8 cellular contexts compared by ENCODE assay signal in genomic region chr17:28854457-28855382, GRCh38. TPM values are rescaled to one million over a fixed set of nuclear protein-coding genes. Genes with fewer than 3 reads are reported as not detected.
DNase-seq lines count a peak whose midpoint lies in the region; ATAC-seq, FAIRE-seq and TF ChIP-seq lines count a peak whose summit lies in the region.

Gene ERAL1, plus strand, starts transcription at chr17:28855016. Its CDS starts 19 bp downstream, at chr17:28855035.

- H3K4me1 ChIP-seq in A549 (peaks cover 11% of the 10 kb centered on the region; the same call in 2 of the 3 replicates), smooth muscle cell (ENCODE audit: low read depth) (peaks cover 6% of the 10 kb centered on the region)

- H3K4me3 ChIP-seq in A549 (peak within 1 kb of the TSS; percentile 63), bronchial epithelial cell (ENCODE audit: low read depth, low read length) (peak within 1 kb of the TSS; percentile 65), smooth muscle cell (peak within 1 kb of the TSS; percentile 81)

- H3K27me3 Mint-ChIP-seq in WTC11 (ENCODE audit: low read depth) = no peaks in the 10 kb centered on the region

- H3K9me3 Mint-ChIP-seq in WTC11 = no peaks in the 10 kb centered on the region

- peaks cover 13% of the 10 kb centered on the region for H3K36me3 ChIP-seq in bronchial epithelial cell (ENCODE audit: control insufficient read depth, insufficient read depth, low read length)
- H3K36me3 ChIP-seq in smooth muscle cell (ENCODE audit: low read depth) = no peaks in the 10 kb centered on the region

- TF ChIP-seq CTCF in A549 (IDR thresholded peaks at IDR 0.05) = no peak
- no peak for TF ChIP-seq CTCF in WTC11 (IDR thresholded peaks at IDR 0.05)
- TF ChIP-seq CTCF in bronchial epithelial cell (IDR thresholded peaks at IDR 0.05; ENCODE audit: insufficient read depth, low read length, severe bottlenecking) = peak; percentile 13
- TF ChIP-seq CTCF in smooth muscle cell (IDR thresholded peaks at IDR 0.05; ENCODE audit: borderline replicate concordance, insufficient read depth, poor library complexity, severe bottlenecking) = no peak

- DNase-seq in A549 (ENCODE audit: low read depth in 1 of 2, low spot score in 1 of 2) = peak; percentile 90 to 98
- peak; percentile 84 for DNase-seq in NCI-H2227 (lab: John Stamatoyannopoulos, UW; ENCODE audit: unreplicated experiment)
- peak; percentile 87 for DNase-seq in WTC11 (ENCODE audit: low spot score)
- DNase-seq in bronchial epithelial cell (ENCODE audit: low read depth) = peak; percentile 84
- DNase-seq in iPS-NIHi11 (ENCODE audit: low spot score) = peak; percentile 94
- peak; percentile 41 for DNase-seq in smooth muscle cell (lab: John Stamatoyannopoulos, UW; ENCODE audit: unreplicated experiment)

- no peaks in the 10 kb centered on the region for H3F3A ChIP-seq in smooth muscle cell (ENCODE audit: low read depth)

- TF ChIP-seq RAD21 in A549 (conservative IDR thresholded peaks at IDR 0.05 in 1 of 2, IDR thresholded peaks at IDR 0.05 in 1 of 2) = 0 out of 5 replicates have a peak, but pooled peaks of 1 of the 2 experiments have one; percentile 17

- H4K20me1 ChIP-seq in smooth muscle cell (ENCODE audit: low read depth) = no peaks in the 10 kb centered on the region

- H3K27ac Mint-ChIP-seq in WTC11 = peak within 1 kb of the TSS; percentile 38

- 3% methylated on average over 43 of the region's 43 CpGs for WGBS in A549 (ENCODE audit: missing lambda C conversion rate)
- WGBS in smooth muscle cell (ENCODE audit: low lambda C conversion rate) = 2% methylated on average over 43 of the region's 43 CpGs

- POLR2A ChIA-PET in A549 (lab: Yijun Ruan, JAX) (interaction anchor here (1.0 kb wide), 1 partner anchor 97 kb away, joined by 4 read pairs; the partner anchor contains the start of gene PHF12), WTC11 (lab: Charles Lee) (interaction anchor here (0.6 to 0.7 kb wide), 2 partner anchors 110 to 214 kb away, joined by 4 to 5 read pairs; no protein-coding TSS in a partner anchor)

- H3K27ac ChIP-seq in A549 (peak within 1 kb of the TSS; percentile 84 to 88), smooth muscle cell (ENCODE audit: low read depth) (peak within 1 kb of the TSS; percentile 52)

- H3K4me1 Mint-ChIP-seq in WTC11 = peaks cover 7% of the 10 kb centered on the region

- no peaks in the 10 kb centered on the region for H3K9me3 ChIP-seq in A549
- no peaks in the 10 kb centered on the region for H3K9me3 ChIP-seq in smooth muscle cell (replicated peaks; ENCODE audit: low read depth)

- FAIRE-seq in A549 (lab: Jason Lieb, UNC) = peak; percentile 97
- FAIRE-seq in bronchial epithelial cell (lab: Jason Lieb, UNC) = no peak

- peak within 1 kb of the TSS; percentile 97 for H3K4me3 Mint-ChIP-seq in WTC11

- H3K9ac ChIP-seq in smooth muscle cell (ENCODE audit: low read depth) = peak within 1 kb of the TSS; percentile 92

- peaks cover 29% of the 10 kb centered on the region for H3K36me3 Mint-ChIP-seq in WTC11

- TF ChIP-seq EP300 in A549 (IDR thresholded peaks at IDR 0.05) = no peak

- peaks cover 10% of the 10 kb centered on the region for H3K79me2 ChIP-seq in smooth muscle cell (ENCODE audit: low read depth)

- H2AFZ ChIP-seq in smooth muscle cell (ENCODE audit: low read depth) = peak within 1 kb of the TSS; percentile 90

- no peaks in the 10 kb centered on the region for H3K27me3 ChIP-seq in bronchial epithelial cell (ENCODE audit: control insufficient read depth, insufficient read depth, low read length)
- no peaks in the 10 kb centered on the region for H3K27me3 ChIP-seq in smooth muscle cell (ENCODE audit: low read depth)

- ATAC-seq in A549 (peak; percentile 100), GM18861 (IDR thresholded peaks at IDR 0.05; ENCODE audit: unreplicated experiment) (peak; percentile 93), HG03103 (IDR thresholded peaks at IDR 0.05; ENCODE audit: low read depth, unreplicated experiment) (peak; percentile 93), WTC11 (peak; percentile 98)

- H3K4me2 ChIP-seq in A549 (peak within 1 kb of the TSS; percentile 94), smooth muscle cell (peak within 1 kb of the TSS; percentile 96)

- CTCF ChIA-PET in A549 (lab: Yijun Ruan, JAX) (interaction anchor here (2.8 kb wide), 1 partner anchor 91 kb away, joined by 19 read pairs; no protein-coding TSS in a partner anchor), WTC11 (lab: Charles Lee) (interaction anchor here (0.7 to 2.3 kb wide), 4 partner anchors 9 to 128 kb away, joined by 5 to 10 read pairs (median 7); partner anchors contain the start of gene TLCD1)

- TF ChIP-seq POLR2A in A549 (IDR thresholded peaks at IDR 0.05; ENCODE audit: low read length) = peak; percentile 87

TF ChIP-seq in A549, 52 proteins besides CTCF, POLR2A, EP300 and RAD21 (continues in another document):
- no peak for TF ChIP-seq NR3C1 (IDR thresholded peaks at IDR 0.05)
- no peak for TF ChIP-seq ATOH8 (CRISPR knock-in tag; IDR thresholded peaks at IDR 0.05; ENCODE audit: low read depth)
- no peak for TF ChIP-seq HOXB5 (CRISPR knock-in tag; IDR thresholded peaks at IDR 0.05)
- TF ChIP-seq TP53 (CRISPR knock-in tag; IDR thresholded peaks at IDR 0.05) = no peak
- no peak for TF ChIP-seq RNF2 (IDR thresholded peaks at IDR 0.05; ENCODE audit: borderline replicate concordance, low read depth)
- TF ChIP-seq NFE2L2 (conservative IDR thresholded peaks at IDR 0.05; ENCODE audit: low read length) = no peak
- no peak for TF ChIP-seq RARB (CRISPR knock-in tag; IDR thresholded peaks at IDR 0.05)
- peak; percentile 69; the same call in 1 of the 2 replicates for TF ChIP-seq MYC (IDR thresholded peaks at IDR 0.05; ENCODE audit: borderline replicate concordance, low read length)
- peak; percentile 71; the same call in 2 of the 3 replicates for TF ChIP-seq BCL3 (IDR thresholded peaks at IDR 0.05)
- no peak; the same call in 1 of the 2 replicates for TF ChIP-seq RFX5 (IDR thresholded peaks at IDR 0.05)
- TF ChIP-seq FOSB (CRISPR knock-in tag; IDR thresholded peaks at IDR 0.05) = no peak

TF ChIP-seq in WTC11, 78 proteins besides CTCF, POLR2A, EP300 and RAD21 (continues in another document):
- TF ChIP-seq NR2C2 (CRISPR knock-in tag; IDR thresholded peaks at IDR 0.05) (no peak), HMGXB4 (CRISPR knock-in tag; IDR thresholded peaks at IDR 0.05) (0 out of 2 replicates have a peak, but pooled peaks have one; percentile 24), MYBL2 (CRISPR knock-in tag; IDR thresholded peaks at IDR 0.05) (0 out of 2 replicates have a peak, but pooled peaks have one; percentile 53), SP1 (CRISPR knock-in tag; conservative IDR thresholded peaks at IDR 0.05) (peak; percentile 79), FOXP4 (CRISPR knock-in tag; IDR thresholded peaks at IDR 0.05) (0 out of 2 replicates have a peak, but pooled peaks have one; percentile 56), MAX (CRISPR knock-in tag; IDR thresholded peaks at IDR 0.05) (peak; percentile 51; the same call in 1 of the 2 replicates), CBFB (CRISPR knock-in tag; IDR thresholded peaks at IDR 0.05; ENCODE audit: low read depth) (no peak), ZNF263 (CRISPR knock-in tag; IDR thresholded peaks at IDR 0.05; ENCODE audit: low read depth) (no peak), ELF4 (CRISPR knock-in tag; IDR thresholded peaks at IDR 0.05; ENCODE audit: low read depth) (no peak), NR3C1 (CRISPR knock-in tag; conservative IDR thresholded peaks at IDR 0.05; ENCODE audit: low read depth) (no peak), TCF7 (CRISPR knock-in tag; IDR thresholded peaks at IDR 0.05; ENCODE audit: low read depth) (no peak), ZNF671 (CRISPR knock-in tag; IDR thresholded peaks at IDR 0.05) (no peak), ZNF121 (CRISPR knock-in tag; IDR thresholded peaks at IDR 0.05) (0 out of 2 replicates have a peak, but pooled peaks have one; percentile 20)

RNA-seq across cellular contexts. Expression of gene ERAL1, which starts in this region (rescaled TPM):
- 88.3 and 123 TPM in 2 replicates for polyA plus RNA-seq in A549 (2011; rRNA removed)
- 129 and 154 TPM in 2 replicates for polyA plus RNA-seq in A549 (2012; cell fraction: cytosol; rRNA removed)
- polyA plus RNA-seq in A549 (2012; cell fraction: nucleus; rRNA removed) = 136 and 150 TPM in 2 replicates
- polyA plus RNA-seq in A549 (2017; fragmentation: RNase III; extraction: RNeasy Plus Mini Kit Qiagen cat#74134 plus additional on column Dnase treatment) = 78.8 to 80.2 TPM (median 78.9 TPM) in 3 replicates
- 104 and 144 TPM in 2 replicates for polyA minus RNA-seq in A549 (2011; rRNA and poly(A)+ RNA removed)
- 70.1 to 77.0 TPM (median 72.0 TPM) in 3 replicates for total RNA-seq in WTC11 (2021)
- 17.3 and 17.6 TPM in 2 replicates for total RNA-seq in bronchial epithelial cell
- 30.0 and 37.6 TPM in 2 replicates for total RNA-seq in smooth muscle cell
- 58.9 and 59.3 TPM in 2 replicates for polyA plus RNA-seq in smooth muscle cell

Comparison
In these comparisons a context has a peak if more than half of its experiments do, and no peak if none do; other contexts are left out.
1. Peak in every context shown above with its lines: DNase-seq, ATAC-seq, H3K4me3 ChIP-seq and H3K27ac ChIP-seq.
2. DNase-seq: peak in every context shown above with its lines; median percentile 94 in A549; 94 in iPS-NIHi11; 87 in WTC11; 84 in NCI-H2227; 84 in bronchial epithelial cell; 41 in smooth muscle cell.